In the genomic region with DNA sequence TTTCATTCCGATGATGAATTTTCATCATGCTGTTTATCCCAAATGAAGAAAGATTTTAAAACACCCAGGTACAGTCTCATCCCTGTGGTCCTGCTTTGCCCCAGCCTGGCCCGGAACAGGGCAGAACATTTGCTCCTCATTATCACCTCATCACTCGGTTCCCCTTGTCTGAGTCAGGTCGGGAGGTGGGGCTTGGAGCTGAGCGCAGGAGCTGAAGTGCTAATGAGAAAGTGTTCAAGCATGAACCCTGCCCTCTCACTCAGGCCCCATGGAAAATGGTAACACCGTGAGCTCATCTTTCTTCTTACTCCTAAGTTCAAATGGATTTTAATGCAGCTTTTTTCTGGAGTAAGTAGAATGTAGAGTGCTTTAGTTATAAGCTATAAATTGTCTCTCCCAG, we compare ENCODE assay signal across 20 cellular contexts.
"Had no signal": no experiment of that assay in that cellular context is flagged by ENCODE, and none has a peak within 500 bp of the region (broad histone marks: within the 10 kb centered on the region; RNA-seq: fewer than 3 reads in every experiment).

No MANE protein-coding gene starts in this region.

- H3K27ac ChIP-seq: dorsolateral prefrontal cortex, esophagus muscularis mucosa, left ventricle myocardium inferior, psoas muscle, sigmoid colon had no signal

- ATAC-seq: activated CD8-positive, alpha-beta T cell treated with anti-CD3 and anti-CD28 coated beads for 36 hours; activated T-cell treated with anti-CD3 and anti-CD28 coated beads, Interleukin-2, amount 50 U/mL, for 4 hours; natural killer cell; psoas muscle had no signal

- H3K4me1 Mint-ChIP-seq: activated B cell treated with CpG ODN at 0.5 μM for 24 hours; stimulated activated effector memory CD8-positive, alpha-beta T cell treated with anti-CD3 and anti-CD28 coated beads, Interleukin-12 subunit alpha, Interleukin-12 subunit beta, amount 100 ng/mL, for 72 hours had no signal

- H3K9me3 ChIP-seq: esophagus muscularis mucosa, psoas muscle, sigmoid colon had no signal

- H3K4me3 Mint-ChIP-seq: activated B cell treated with CpG ODN at 0.5 μM for 24 hours; activated CD8-positive, alpha-beta T cell treated with anti-CD3 and anti-CD28 coated beads for 36 hours; activated T-cell treated with anti-CD3 and anti-CD28 coated beads, Interleukin-2, amount 50 U/mL, for 4 hours; natural killer cell; stimulated activated effector memory CD8-positive, alpha-beta T cell treated with anti-CD3 and anti-CD28 coated beads, Interleukin-12 subunit alpha, Interleukin-12 subunit beta, amount 100 ng/mL, for 72 hours had no signal

- H3K4me3 ChIP-seq: dorsolateral prefrontal cortex, esophagus muscularis mucosa, left ventricle myocardium inferior, psoas muscle, sigmoid colon had no signal

- DNase-seq: activated B cell treated with CpG ODN at 0.5 μM for 24 hours; activated CD4-positive, alpha-beta T cell treated with anti-CD3 and anti-CD28 coated beads for 48 hours; activated CD8-positive, alpha-beta T cell treated with anti-CD3 and anti-CD28 coated beads for 36 hours; activated effector memory CD4-positive, alpha-beta T cell treated with Interleukin-2 at 50 U/mL for 16 hours; activated naive CD4-positive, alpha-beta T cell treated with anti-CD3 and anti-CD28 coated beads, Interleukin-2, amount 50 U/mL, for 16 hours; activated T-cell treated with anti-CD3 and anti-CD28 coated beads, Interleukin-2, amount 50 U/mL, for 4 hours; dorsolateral prefrontal cortex; head of caudate nucleus; left ventricle myocardium inferior; mesenchymal stem cell; natural killer cell; psoas muscle; sigmoid colon; stimulated activated CD4-positive, alpha-beta T cell treated with anti-CD3 and anti-CD28 coated beads, Interleukin-12 subunit alpha, Interleukin-12 subunit beta, amount 100 ng/mL, for 4 hours; stimulated activated CD4-positive, alpha-beta T cell treated with anti-CD3 and anti-CD28 coated beads, Interleukin-2, amount 100 ng/mL, for 24 hours had no signal

- H3K36me3 ChIP-seq: esophagus muscularis mucosa, left ventricle myocardium inferior, sigmoid colon had no signal

- H3K36me3 Mint-ChIP-seq: stimulated activated effector memory CD8-positive, alpha-beta T cell treated with anti-CD3 and anti-CD28 coated beads, Interleukin-12 subunit alpha, Interleukin-12 subunit beta, amount 100 ng/mL, for 72 hours had no signal

- FAIRE-seq: astrocyte, endometrium, urothelium cell line had no signal

- H3K27me3 ChIP-seq: dorsolateral prefrontal cortex, esophagus muscularis mucosa, sigmoid colon had no signal

- H3K4me1 ChIP-seq: esophagus muscularis mucosa, left ventricle myocardium inferior, psoas muscle, sigmoid colon had no signal

- H3K27ac Mint-ChIP-seq: activated B cell treated with CpG ODN at 0.5 μM for 24 hours; activated CD8-positive, alpha-beta T cell treated with anti-CD3 and anti-CD28 coated beads for 36 hours; natural killer cell; stimulated activated effector memory CD8-positive, alpha-beta T cell treated with anti-CD3 and anti-CD28 coated beads, Interleukin-12 subunit alpha, Interleukin-12 subunit beta, amount 100 ng/mL, for 72 hours had no signal
